In the genomic region with DNA sequence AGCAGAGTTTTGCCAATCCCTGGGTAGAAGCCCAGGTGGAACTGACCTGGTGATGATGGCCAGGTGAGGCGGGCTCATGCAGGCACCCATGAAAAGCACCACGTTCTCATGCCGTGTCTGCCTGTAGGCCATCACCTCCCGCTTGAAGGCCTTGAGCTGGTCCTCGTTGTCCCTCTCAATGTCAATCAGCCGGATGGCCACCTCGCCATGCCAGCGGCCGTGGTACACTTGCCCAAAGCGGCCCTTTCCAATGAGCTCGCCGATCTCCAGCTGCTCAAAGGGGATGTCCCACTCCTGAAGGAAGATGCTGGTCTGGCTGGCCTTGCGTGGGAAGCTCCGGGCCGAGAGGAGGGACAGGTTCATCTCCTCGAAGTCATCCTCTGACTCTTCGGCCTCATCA, we compare ENCODE assay signal across 31 cellular contexts.
"Had no signal": no experiment of that assay in that cellular context is flagged by ENCODE, and none has a peak within 500 bp of the region (broad histone marks: within the 10 kb centered on the region; RNA-seq: fewer than 3 reads in every experiment).

No MANE protein-coding gene starts in this region.

- H3K9me3 ChIP-seq: neutrophil, ovary, psoas muscle, spleen, suprapubic skin, testis, tibial artery, transverse colon, upper lobe of right lung, uterus had no signal

- H3K36me3 Mint-ChIP-seq: naive thymus-derived CD4-positive, alpha-beta T cell; natural killer cell; neural progenitor cell; stimulated activated memory B cell treated with anti-CD40 and anti-IgM and Interleukin-4, amounts not matched to agents 10 μg/mL and 1 μg/mL and 100 μg/mL, for 72 hours had no signal

- H3K27me3 ChIP-seq: neural progenitor cell, ovary, testis, tibial artery, transverse colon, upper lobe of right lung, uterus had no signal

- H3K4me1 Mint-ChIP-seq: naive thymus-derived CD4-positive, alpha-beta T cell; natural killer cell; stimulated activated memory B cell treated with anti-CD40 and anti-IgM and Interleukin-4, amounts not matched to agents 10 μg/mL and 1 μg/mL and 100 μg/mL, for 72 hours; stimulated activated naive CD8-positive, alpha-beta T cell treated with anti-CD3 and anti-CD28 coated beads, Interleukin-15, amount 100 ng/mL, for 72 hours had no signal

- H3K4me1 ChIP-seq: parathyroid adenoma, spleen, suprapubic skin, testis, tibial artery, uterus had no signal

- H3K4me3 ChIP-seq: neural progenitor cell, ovary, psoas muscle, skin epidermis, smooth muscle cell, spleen, suprapubic skin, testis, tibial artery, transverse colon, upper lobe of right lung, uterus had no signal

- H3K9ac ChIP-seq: neural progenitor cell, parathyroid adenoma had no signal

- H3K4me3 Mint-ChIP-seq: naive thymus-derived CD4-positive, alpha-beta T cell; natural killer cell; nephron; neural progenitor cell; stimulated activated memory B cell treated with anti-CD40 and anti-IgM and Interleukin-4, amounts not matched to agents 10 μg/mL and 1 μg/mL and 100 μg/mL, for 72 hours; stimulated activated naive CD8-positive, alpha-beta T cell treated with anti-CD3 and anti-CD28 coated beads, Interleukin-15, amount 100 ng/mL, for 72 hours; type B pancreatic cell had no signal

- H3K27ac Mint-ChIP-seq: naive thymus-derived CD4-positive, alpha-beta T cell; natural killer cell; nephron; neural progenitor cell; progenitor cell of endocrine pancreas; stimulated activated memory B cell treated with anti-CD40 and anti-IgM and Interleukin-4, amounts not matched to agents 10 μg/mL and 1 μg/mL and 100 μg/mL, for 72 hours; stimulated activated naive CD8-positive, alpha-beta T cell treated with anti-CD3 and anti-CD28 coated beads, Interleukin-15, amount 100 ng/mL, for 72 hours; type B pancreatic cell had no signal

- DNase-seq: naive thymus-derived CD4-positive, alpha-beta T cell; natural killer cell; nucleus accumbens; ovary; psoas muscle; right cardiac atrium; spleen; stimulated activated CD4-positive, alpha-beta T cell treated with anti-CD3 and anti-CD28 coated beads, Interleukin-12 subunit alpha, Interleukin-12 subunit beta, amount 100 ng/mL, for 4 hours; stimulated activated CD4-positive, alpha-beta T cell treated with anti-CD3 and anti-CD28 coated beads, Interleukin-1b, Interleukin-23, amount 100 ng/mL, for 48 hours; stimulated activated CD4-positive, alpha-beta T cell treated with anti-CD3 and anti-CD28 coated beads, Interleukin-4, amount 100 ng/mL, for 1 hour; stimulated activated CD4-positive, alpha-beta T cell treated with anti-CD3 and anti-CD28 coated beads, Interleukin-4, amount 100 ng/mL, for 4 hours; stimulated activated CD8-positive, alpha-beta memory T cell treated with anti-CD3 and anti-CD28 coated beads, Interleukin-4, amount 100 ng/mL, for 48 hours; stimulated activated naive CD4-positive, alpha-beta T cell; stimulated activated naive CD8-positive, alpha-beta T cell treated with anti-CD3 and anti-CD28 coated beads, Interleukin-15, amount 100 ng/mL, for 72 hours; stimulated activated naive CD8-positive, alpha-beta T cell treated with anti-CD3 and anti-CD28 coated beads, Interleukin-15, Interleukin-2, amounts not matched to agents 100 U/mL and 50 U/mL, for 24 hours; substantia nigra; testis; tibial artery; transverse colon; upper lobe of right lung; uterus had no signal

- H2AFZ ChIP-seq: neural progenitor cell, parathyroid adenoma had no signal

- H3K27me3 Mint-ChIP-seq: stimulated activated memory B cell treated with anti-CD40 and anti-IgM and Interleukin-4, amounts not matched to agents 10 μg/mL and 1 μg/mL and 100 μg/mL, for 72 hours; stimulated activated naive CD8-positive, alpha-beta T cell treated with anti-CD3 and anti-CD28 coated beads, Interleukin-15, amount 100 ng/mL, for 72 hours had no signal

- H3K36me3 ChIP-seq: neural progenitor cell, neutrophil, ovary, spleen, suprapubic skin, tibial artery, transverse colon, upper lobe of right lung, uterus had no signal

- H3K27ac ChIP-seq: neural progenitor cell, neutrophil, ovary, parathyroid adenoma, psoas muscle, skin epidermis, spleen, suprapubic skin, testis, tibial artery, transverse colon, upper lobe of right lung, uterus had no signal

- H3K4me2 ChIP-seq: neural progenitor cell, smooth muscle cell had no signal

- H3K9me3 Mint-ChIP-seq: natural killer cell; neural progenitor cell; stimulated activated naive CD8-positive, alpha-beta T cell treated with anti-CD3 and anti-CD28 coated beads, Interleukin-15, amount 100 ng/mL, for 72 hours; type B pancreatic cell had no signal
